ENCODE assay signal across 6 cellular contexts in the genomic region with DNA sequence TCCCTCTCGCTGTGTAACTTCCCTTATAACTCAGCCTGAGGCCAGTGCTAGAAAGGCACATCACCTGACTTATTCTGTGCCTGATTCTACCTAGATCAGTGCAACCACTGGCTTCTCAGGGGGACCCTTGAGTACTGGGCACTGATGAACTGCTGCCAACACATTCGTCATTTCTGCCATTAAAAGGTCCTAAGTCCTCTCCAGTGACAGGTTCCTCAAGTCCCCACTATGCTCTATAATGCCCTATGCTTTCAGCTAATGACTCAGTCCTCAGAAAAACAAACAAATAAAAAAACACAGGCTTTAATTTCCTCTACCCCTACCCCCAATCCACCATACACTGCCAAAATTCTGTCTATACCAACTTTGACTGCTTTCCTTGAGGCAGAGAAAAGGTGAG. TPM values are rescaled to one million over a fixed set of nuclear protein-coding genes. Genes with fewer than 3 reads are reported as not detected.
"Had no signal": no experiment of that assay in that cellular context is flagged by ENCODE, and none has a peak within 500 bp of the region (broad histone marks: within the 10 kb centered on the region; RNA-seq: fewer than 3 reads in every experiment).

No MANE protein-coding gene starts in this region.

RNA-seq across cellular contexts. Expression of gene CLEC18C, which starts 49.6 kb away (rescaled TPM):
- total RNA-seq: chondrocyte, hepatocyte, upper lobe of right lung had no signal
- polyA plus RNA-seq: cardiac muscle cell; hepatocyte; immature natural killer cell; naive thymus-derived CD4-positive, alpha-beta T cell had no signal
